Comparison of ENCODE assay signal across 6 cellular contexts in the genomic region with DNA sequence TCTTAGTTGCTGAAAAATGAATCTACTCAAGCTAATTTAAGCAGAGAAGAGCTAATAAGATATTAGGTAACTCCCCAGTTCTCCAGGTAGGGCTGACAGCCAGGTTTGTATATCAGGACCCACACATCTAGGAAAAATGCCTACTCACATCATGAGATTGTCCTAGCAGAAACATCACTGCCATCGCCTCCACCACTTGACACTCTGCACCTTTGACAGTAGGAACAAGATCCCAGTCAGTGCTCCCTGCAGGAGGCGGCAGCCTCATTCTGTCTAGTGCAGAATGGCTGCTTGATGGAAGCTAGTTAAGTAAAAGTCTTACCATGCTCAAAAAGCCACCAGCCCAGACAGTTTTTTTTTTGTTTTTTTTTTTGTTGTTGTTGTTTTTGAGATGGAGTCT.
"Had no signal": no experiment of that assay in that cellular context is flagged by ENCODE, and none has a peak within 500 bp of the region (broad histone marks: within the 10 kb centered on the region; RNA-seq: fewer than 3 reads in every experiment).

No MANE protein-coding gene starts in this region.

- H2AFZ ChIP-seq: GM23338 had no signal

- H3K27ac ChIP-seq: HL-60 had no signal

- H3K4me2 ChIP-seq: GM23338 had no signal

- ATAC-seq: GM23338, K562 had no signal

- DNase-seq: H9, HCEC 1CT, IMR-90 had no signal

- H3K4me3 ChIP-seq: GM23338, K562 had no signal
